In genomic region chr17:50603340-50603739, GRCh38 we compare ENCODE assay signal across 1 cellular context.
TF ChIP-seq lines count a peak whose summit lies in the region.

No MANE protein-coding gene starts in this region.

TF ChIP-seq in SK-N-SH treated with all-trans-retinoic acid at 6 μM for 48 hours, 23 proteins besides CTCF, POLR2A, EP300 and RAD21 (continued from another document):
- TF ChIP-seq, protein P1, sequence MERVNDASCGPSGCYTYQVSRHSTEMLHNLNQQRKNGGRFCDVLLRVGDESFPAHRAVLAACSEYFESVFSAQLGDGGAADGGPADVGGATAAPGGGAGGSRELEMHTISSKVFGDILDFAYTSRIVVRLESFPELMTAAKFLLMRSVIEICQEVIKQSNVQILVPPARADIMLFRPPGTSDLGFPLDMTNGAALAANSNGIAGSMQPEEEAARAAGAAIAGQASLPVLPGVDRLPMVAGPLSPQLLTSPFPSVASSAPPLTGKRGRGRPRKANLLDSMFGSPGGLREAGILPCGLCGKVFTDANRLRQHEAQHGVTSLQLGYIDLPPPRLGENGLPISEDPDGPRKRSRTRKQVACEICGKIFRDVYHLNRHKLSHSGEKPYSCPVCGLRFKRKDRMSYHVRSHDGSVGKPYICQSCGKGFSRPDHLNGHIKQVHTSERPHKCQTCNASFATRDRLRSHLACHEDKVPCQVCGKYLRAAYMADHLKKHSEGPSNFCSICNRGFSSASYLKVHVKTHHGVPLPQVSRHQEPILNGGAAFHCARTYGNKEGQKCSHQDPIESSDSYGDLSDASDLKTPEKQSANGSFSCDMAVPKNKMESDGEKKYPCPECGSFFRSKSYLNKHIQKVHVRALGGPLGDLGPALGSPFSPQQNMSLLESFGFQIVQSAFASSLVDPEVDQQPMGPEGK (CRISPR knock-in tag; IDR thresholded peaks at IDR 0.05; ENCODE audit: borderline replicate concordance) = no peak
- TF ChIP-seq ZFP3 (CRISPR knock-in tag; IDR thresholded peaks at IDR 0.05) = no peak
